ENCODE assay signal across 8 cellular contexts in the genomic region with DNA sequence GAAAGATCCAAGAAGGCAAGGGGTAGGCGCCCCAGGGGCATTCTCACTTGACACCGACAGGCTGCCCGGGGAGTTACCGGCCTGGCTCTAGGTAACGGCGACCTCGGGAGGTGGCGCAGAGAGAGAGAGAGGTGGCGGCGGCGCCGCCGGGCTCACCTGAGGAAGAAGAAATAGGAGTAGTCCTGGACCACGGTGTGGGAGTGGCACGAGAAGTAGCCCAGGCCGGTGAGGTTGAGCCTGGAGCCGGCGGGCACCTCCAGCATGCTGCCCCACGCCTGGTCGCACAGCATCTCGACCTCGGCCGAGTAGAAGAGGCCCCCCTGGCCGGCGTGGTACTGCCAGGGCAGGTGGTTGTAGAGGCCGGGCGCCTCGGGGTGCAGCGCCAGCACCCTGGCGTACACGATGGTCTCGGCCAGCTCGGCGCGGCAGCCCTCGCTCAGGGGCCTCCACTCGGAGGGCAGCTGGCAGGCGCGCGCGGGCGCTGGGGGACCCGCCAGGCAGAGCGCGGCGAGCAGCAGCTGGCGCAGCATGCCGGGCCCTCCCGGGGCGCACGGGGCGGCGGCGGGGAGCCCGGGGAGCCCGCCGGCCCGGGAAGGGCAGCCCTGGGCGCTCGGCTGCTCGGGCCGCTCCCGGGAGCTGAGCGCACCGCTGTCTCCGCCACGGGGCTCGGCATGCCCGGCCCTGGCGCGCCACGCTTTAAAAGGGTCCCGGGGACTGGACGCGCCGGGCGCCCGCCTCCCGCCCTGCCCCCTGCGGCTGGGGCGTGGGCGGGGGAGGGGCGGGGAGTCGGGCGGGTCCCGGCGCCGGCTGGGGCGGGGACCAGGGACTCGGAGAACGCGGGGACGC. TPM values are rescaled to one million over a fixed set of nuclear protein-coding genes. Genes with fewer than 3 reads are reported as not detected.
A peak's percentile ranks its signal among the peaks of the same experiment; 100 is the strongest.
DNase-seq lines count a peak whose midpoint lies in the region; ATAC-seq and TF ChIP-seq lines count a peak whose summit lies in the region.

A gene (minus strand): TSS at position 673 of the 846 bp plus-strand sequence. CDS start 143 bp downstream, at position 530.

- intact Hi-C loops in natural killer cell (cut with micrococcal nuclease) = no loop called here

- H3K4me1 Mint-ChIP-seq in natural killer cell treated with Interleukin-12 subunit alpha and Interleukin-12 subunit beta and Interleukin-15 and Interleukin-18, amount 100 ng/mL, for 72 hours (ENCODE audit: low read depth in 2 of 2) = no peaks in the 10 kb centered on the region
- H3K4me1 Mint-ChIP-seq in natural killer cell = peaks cover 0 to 6% of the 10 kb centered on the region in 2 donors
- no peaks in the 10 kb centered on the region for H3K4me1 Mint-ChIP-seq in activated naive CD8-positive, alpha-beta T cell treated with anti-CD3 and anti-CD28 coated beads for 36 hours

- H3K27ac Mint-ChIP-seq in natural killer cell treated with Interleukin-12 subunit alpha and Interleukin-12 subunit beta and Interleukin-15 and Interleukin-18, amount 100 ng/mL, for 72 hours = no peak within 1 kb of the TSS
- no peak within 1 kb of the TSS for H3K27ac Mint-ChIP-seq in natural killer cell
- H3K27ac Mint-ChIP-seq in activated naive CD8-positive, alpha-beta T cell treated with anti-CD3 and anti-CD28 coated beads for 36 hours = no peak within 1 kb of the TSS

- no peaks in the 10 kb centered on the region for H3K36me3 Mint-ChIP-seq in natural killer cell treated with Interleukin-12 subunit alpha and Interleukin-12 subunit beta and Interleukin-15 and Interleukin-18, amount 100 ng/mL, for 72 hours
- no peaks in the 10 kb centered on the region for H3K36me3 Mint-ChIP-seq in natural killer cell
- no peaks in the 10 kb centered on the region for H3K36me3 Mint-ChIP-seq in activated naive CD8-positive, alpha-beta T cell treated with anti-CD3 and anti-CD28 coated beads for 36 hours

- DNase-seq in natural killer cell treated with Interleukin-12 subunit alpha and Interleukin-12 subunit beta and Interleukin-15 and Interleukin-18, amount 100 ng/mL, for 72 hours (ENCODE audit: low spot score) = no peak
- DNase-seq in natural killer cell (no peak), iPS-NIHi11 (ENCODE audit: low spot score) (peak; percentile 75), T-helper 9 cell (no peak), hepatic stellate cell (ENCODE audit: low spot score) (no peak)
- peak; percentile 35 for DNase-seq in activated naive CD8-positive, alpha-beta T cell treated with anti-CD3 and anti-CD28 coated beads for 36 hours
- peak; percentile 0 for DNase-seq in stimulated activated CD8-positive, alpha-beta memory T cell treated with anti-CD3 and anti-CD28 coated beads, Interleukin-15, amount 100 ng/mL, for 24 hours (ENCODE audit: low read depth)

- peak within 1 kb of the TSS; percentile 33 for H3K4me3 Mint-ChIP-seq in natural killer cell treated with Interleukin-12 subunit alpha and Interleukin-12 subunit beta and Interleukin-15 and Interleukin-18, amount 100 ng/mL, for 72 hours
- H3K4me3 Mint-ChIP-seq in natural killer cell = no peak within 1 kb of the TSS
- peak within 1 kb of the TSS; percentile 68 for H3K4me3 Mint-ChIP-seq in activated naive CD8-positive, alpha-beta T cell treated with anti-CD3 and anti-CD28 coated beads for 36 hours

- TF ChIP-seq CTCF in natural killer cell (IDR thresholded peaks at IDR 0.05) = no peak

- H3K9me3 Mint-ChIP-seq in natural killer cell treated with Interleukin-12 subunit alpha and Interleukin-12 subunit beta and Interleukin-15 and Interleukin-18, amount 100 ng/mL, for 72 hours = no peaks in the 10 kb centered on the region
- no peaks in the 10 kb centered on the region for H3K9me3 Mint-ChIP-seq in natural killer cell
- H3K9me3 Mint-ChIP-seq in activated naive CD8-positive, alpha-beta T cell treated with anti-CD3 and anti-CD28 coated beads for 36 hours = no peaks in the 10 kb centered on the region

- peaks cover 36 to 40% of the 10 kb centered on the region in 2 donors for H3K27me3 Mint-ChIP-seq in natural killer cell treated with Interleukin-12 subunit alpha and Interleukin-12 subunit beta and Interleukin-15 and Interleukin-18, amount 100 ng/mL, for 72 hours
- peaks cover 43 to 59% of the 10 kb centered on the region in 2 donors for H3K27me3 Mint-ChIP-seq in natural killer cell (ENCODE audit: low read depth in 2 of 2)
- H3K27me3 Mint-ChIP-seq in activated naive CD8-positive, alpha-beta T cell treated with anti-CD3 and anti-CD28 coated beads for 36 hours = peaks cover 52% of the 10 kb centered on the region

- ATAC-seq in natural killer cell treated with Interleukin-12 subunit alpha and Interleukin-12 subunit beta and Interleukin-15 and Interleukin-18, amount 100 ng/mL, for 72 hours = peak; percentile 48 to 60
- no peak for ATAC-seq in natural killer cell
- no peak for ATAC-seq in GM18907 (IDR thresholded peaks at IDR 0.05; ENCODE audit: unreplicated experiment)

RNA-seq across cellular contexts. Expression of the gene that starts here (rescaled TPM):
- total RNA-seq in natural killer cell treated with Interleukin-12 subunit alpha and Interleukin-12 subunit beta and Interleukin-15 and Interleukin-18, amount 100 ng/mL, for 72 hours = under 1 TPM in 1 of 2 donors, not detected in 1; 0.45 TPM
- under 1 TPM; 0.21 to 0.23 (median 0.23) TPM for total RNA-seq in natural killer cell
- under 1 TPM; 0.06 to 0.14 TPM for total RNA-seq in activated naive CD8-positive, alpha-beta T cell treated with anti-CD3 and anti-CD28 coated beads for 36 hours

Comparison
In these comparisons a context has a peak if more than half of its experiments do, and no peak if none do; other contexts are left out.
1. Peak in ATAC-seq in natural killer cell treated with Interleukin-12 subunit alpha and Interleukin-12 subunit beta and Interleukin-15 and Interleukin-18, amount 100 ng/mL, for 72 hours; RNA of the gene not detected or under 1 TPM.
2. Peak in DNase-seq in activated naive CD8-positive, alpha-beta T cell treated with anti-CD3 and anti-CD28 coated beads for 36 hours; RNA of the gene not detected or under 1 TPM.
3. DNase-seq: peak in iPS-NIHi11 (single experiment) and stimulated activated CD8-positive, alpha-beta memory T cell treated with anti-CD3 and anti-CD28 coated beads, Interleukin-15, amount 100 ng/mL, for 24 hours (single experiment); none in natural killer cell treated with Interleukin-12 subunit alpha and Interleukin-12 subunit beta and Interleukin-15 and Interleukin-18, amount 100 ng/mL, for 72 hours (single experiment), natural killer cell (single experiment), T-helper 9 cell (single experiment) and hepatic stellate cell (single experiment).